23 cellular contexts compared by ENCODE assay signal in genomic region chr22:37725551-37726239, GRCh38.
"Had no signal": no experiment of that assay in that cellular context is flagged by ENCODE, and none has a peak within 500 bp of the region (broad histone marks: within the 10 kb centered on the region; RNA-seq: fewer than 3 reads in every experiment).

No MANE protein-coding gene starts in this region.

- H3K27ac Mint-ChIP-seq: stimulated activated effector memory CD8-positive, alpha-beta T cell treated with anti-CD3 and anti-CD28 coated beads, Interleukin-12 subunit alpha, Interleukin-12 subunit beta, amount 100 ng/mL, for 72 hours; stimulated activated naive CD8-positive, alpha-beta T cell treated with anti-CD3 and anti-CD28 coated beads, Interleukin-15, Interleukin-2, amounts not matched to agents 100 ng/mL and 50 ng/mL, for 24 hours had no signal

- H3K36me3 Mint-ChIP-seq: stimulated activated effector memory CD8-positive, alpha-beta T cell treated with anti-CD3 and anti-CD28 coated beads, Interleukin-12 subunit alpha, Interleukin-12 subunit beta, amount 100 ng/mL, for 72 hours had no signal

- H3K27me3 ChIP-seq: dorsolateral prefrontal cortex, gastrocnemius medialis, neutrophil, right atrium auricular region, suprapubic skin, transverse colon, vagina had no signal

- H3K4me3 ChIP-seq: dorsolateral prefrontal cortex, gastrocnemius medialis, prostate gland, right atrium auricular region, smooth muscle cell, suprapubic skin, transverse colon, vagina had no signal

- H3K4me3 Mint-ChIP-seq: naive thymus-derived CD4-positive, alpha-beta T cell; nephron; stimulated activated effector memory CD8-positive, alpha-beta T cell treated with anti-CD3 and anti-CD28 coated beads, Interleukin-12 subunit alpha, Interleukin-12 subunit beta, amount 100 ng/mL, for 72 hours; stimulated activated naive CD8-positive, alpha-beta T cell treated with anti-CD3 and anti-CD28 coated beads, Interleukin-15, Interleukin-2, amounts not matched to agents 100 ng/mL and 50 ng/mL, for 24 hours had no signal

- H3K4me2 ChIP-seq: smooth muscle cell had no signal

- H3K36me3 ChIP-seq: gastrocnemius medialis, neutrophil, prostate gland, right atrium auricular region, transverse colon, vagina had no signal

- ATAC-seq: gastrocnemius medialis; naive thymus-derived CD4-positive, alpha-beta T cell; sciatic nerve had no signal

- DNase-seq: cerebellar nuclear complex; cortex of kidney; dorsolateral prefrontal cortex; effector CD4-positive, alpha-beta T cell; gastrocnemius medialis; head of caudate nucleus; midbrain; naive thymus-derived CD4-positive, alpha-beta T cell; stimulated activated CD4-positive, alpha-beta T cell treated with anti-CD3 and anti-CD28 coated beads, Interleukin-12 subunit alpha, Interleukin-12 subunit beta, amount 100 ng/mL, for 4 hours; stimulated activated CD4-positive, alpha-beta T cell treated with anti-CD3 and anti-CD28 coated beads, Interleukin-2, amount 100 ng/mL, for 24 hours; stimulated activated CD4-positive, alpha-beta T cell treated with anti-CD3 and anti-CD28 coated beads, Interleukin-4, amount 100 ng/mL, for 24 hours; transverse colon had no signal

- H3K4me1 ChIP-seq: parathyroid adenoma, prostate gland had no signal

- H3K9ac ChIP-seq: parathyroid adenoma had no signal

- H3K27me3 Mint-ChIP-seq: naive thymus-derived CD4-positive, alpha-beta T cell; stimulated activated naive CD8-positive, alpha-beta T cell treated with anti-CD3 and anti-CD28 coated beads, Interleukin-15, Interleukin-2, amounts not matched to agents 100 ng/mL and 50 ng/mL, for 24 hours had no signal

- H2AFZ ChIP-seq: parathyroid adenoma had no signal

- H3K27ac ChIP-seq: dorsolateral prefrontal cortex, gastrocnemius medialis, neutrophil, parathyroid adenoma, prostate gland, right atrium auricular region, suprapubic skin, transverse colon, vagina had no signal

- H3K9me3 Mint-ChIP-seq: stimulated activated effector memory CD8-positive, alpha-beta T cell treated with anti-CD3 and anti-CD28 coated beads, Interleukin-12 subunit alpha, Interleukin-12 subunit beta, amount 100 ng/mL, for 72 hours; stimulated activated naive CD8-positive, alpha-beta T cell treated with anti-CD3 and anti-CD28 coated beads, Interleukin-15, Interleukin-2, amounts not matched to agents 100 ng/mL and 50 ng/mL, for 24 hours had no signal

- H3K9me3 ChIP-seq: gastrocnemius medialis, neutrophil, prostate gland, right atrium auricular region, suprapubic skin, transverse colon, vagina had no signal
